In genomic region chr9:72431036-72431435, GRCh38 we compare ENCODE assay signal across 19 cellular contexts.
DNase-seq lines count a peak whose midpoint lies in the region; ATAC-seq, FAIRE-seq and TF ChIP-seq lines count a peak whose summit lies in the region.
"Had no signal": no experiment of that assay in that cellular context is flagged by ENCODE, and none has a peak within 500 bp of the region (broad histone marks: within the 10 kb centered on the region; RNA-seq: fewer than 3 reads in every experiment).

No MANE protein-coding gene starts in this region.

- no peak overlapping the region for H2BK15ac ChIP-seq in IMR-90 (ENCODE audit: low read depth, low read length)

- no TSS peak for BruUV-seq in IMR-90 (replicated peaks; lab: Mats Ljungman, UMichigan)

- no peak overlapping the region for H3K27ac Mint-ChIP-seq in stimulated activated effector memory CD8-positive, alpha-beta T cell treated with anti-CD3 and anti-CD28 coated beads, Interleukin-12 subunit alpha, Interleukin-12 subunit beta, amount 100 ng/mL, for 72 hours
- no peak overlapping the region for H3K27ac Mint-ChIP-seq in stimulated activated naive CD8-positive, alpha-beta T cell treated with anti-CD3 and anti-CD28 coated beads, Interleukin-15, amount 100 ng/mL, for 72 hours
- H3K27ac Mint-ChIP-seq: B cell; CD8-positive, alpha-beta T cell had no signal

- no peak overlapping the region for H2BK20ac ChIP-seq in IMR-90 (ENCODE audit: low read depth, low read length)

- peak overlapping the region; percentile 4 to 8; a peak in 1 of 6 replicates for H3K27ac ChIP-seq in A549
- H3K27ac ChIP-seq in IMR-90 (ENCODE audit: insufficient read depth, low read length) = no peak overlapping the region
- H3K27ac ChIP-seq: BLaER1 treated with 17β-estradiol and CSF1 and Interleukin-3, amounts not matched to agents 10 nM and 100 nM had no signal

- H3K56ac ChIP-seq in IMR-90 (ENCODE audit: extremely low read depth, insufficient read depth, low read length) = no peak overlapping the region

- WGBS in A549 (ENCODE audit: missing lambda C conversion rate) = 91% methylated on average over 4 of the region's 4 CpGs
- WGBS in IMR-90 (ENCODE audit: extremely low coverage in 2 of 2, insufficient read length in 1 of 2), 2 experiments = no CpG with 5 or more reads among the region's 4 CpGs

- TF ChIP-seq RAD21 in A549 (conservative IDR thresholded peaks at IDR 0.05 in 1 of 2, IDR thresholded peaks at IDR 0.05 in 1 of 2) (no peak), IMR-90 (IDR thresholded peaks at IDR 0.05; ENCODE audit: low read length) (no peak)

- H2AK5ac ChIP-seq in IMR-90 (ENCODE audit: low read depth, low read length) = no peak overlapping the region

- dilution Hi-C loops in IMR-90 (cut with HindIII; ENCODE audit: low sequenced_read_pairs, unreplicated experiment) = no loop called here

- POLR2A ChIA-PET in A549 (lab: Yijun Ruan, JAX) (no interaction called here), IMR-90 (lab: Charles Lee; ENCODE audit: unreplicated experiment) (no interaction called here)

- no peak overlapping the region for H4K91ac ChIP-seq in IMR-90 (ENCODE audit: insufficient read depth, low read depth, low read length)

- H3K4me2 ChIP-seq in A549 (no peak overlapping the region), IMR-90 (ENCODE audit: low read depth, low read length) (no peak overlapping the region)
- H3K4me2 ChIP-seq: BLaER1 treated with 17β-estradiol and CSF1 and Interleukin-3, amounts not matched to agents 10 nM and 100 nM had no signal

- H3K4me1 ChIP-seq in A549 = peaks cover 13% of the 10 kb centered on the region
- peaks cover 4% of the 10 kb centered on the region; the same call in 1 of the 2 replicates for H3K4me1 ChIP-seq in IMR-90 (ENCODE audit: control insufficient read depth, insufficient read depth, low read length)

- H3K36me3 Mint-ChIP-seq in stimulated activated effector memory CD8-positive, alpha-beta T cell treated with anti-CD3 and anti-CD28 coated beads, Interleukin-12 subunit alpha, Interleukin-12 subunit beta, amount 100 ng/mL, for 72 hours = no peaks in the 10 kb centered on the region
- H3K36me3 Mint-ChIP-seq: CD8-positive, alpha-beta T cell had no signal

- CTCF ChIA-PET in A549 (lab: Yijun Ruan, JAX) = interaction anchor here (1.2 to 1.6 kb wide), 2 partner anchors 10 to 161 kb away, joined by 3 read pairs; no protein-coding TSS in a partner anchor
- CTCF ChIA-PET in IMR-90 (lab: Yijun Ruan, JAX) = interaction anchor here (0.6 kb wide), 1 partner anchor 35 kb away, joined by 6 read pairs; no protein-coding TSS in a partner anchor

- H3K4me3 Mint-ChIP-seq in stimulated activated effector memory CD8-positive, alpha-beta T cell treated with anti-CD3 and anti-CD28 coated beads, Interleukin-12 subunit alpha, Interleukin-12 subunit beta, amount 100 ng/mL, for 72 hours = no peak overlapping the region
- no peak overlapping the region for H3K4me3 Mint-ChIP-seq in stimulated activated naive CD8-positive, alpha-beta T cell treated with anti-CD3 and anti-CD28 coated beads, Interleukin-15, amount 100 ng/mL, for 72 hours
- H3K4me3 Mint-ChIP-seq: B cell; CD8-positive, alpha-beta T cell had no signal

- intact Hi-C loops in IMR-90 (cut with micrococcal nuclease) = no loop called here

- no peaks in the 10 kb centered on the region for H3K4me1 Mint-ChIP-seq in stimulated activated effector memory CD8-positive, alpha-beta T cell treated with anti-CD3 and anti-CD28 coated beads, Interleukin-12 subunit alpha, Interleukin-12 subunit beta, amount 100 ng/mL, for 72 hours
- H3K4me1 Mint-ChIP-seq in stimulated activated naive CD8-positive, alpha-beta T cell treated with anti-CD3 and anti-CD28 coated beads, Interleukin-15, amount 100 ng/mL, for 72 hours = no peaks in the 10 kb centered on the region
- H3K4me1 Mint-ChIP-seq: B cell had no signal

- no peak overlapping the region for H3K9ac ChIP-seq in IMR-90 (ENCODE audit: low read depth, low read length)
- H3K9ac ChIP-seq: BLaER1 treated with 17β-estradiol and CSF1 and Interleukin-3, amounts not matched to agents 10 nM and 100 nM had no signal

- H3K79me1 ChIP-seq in IMR-90 (ENCODE audit: low read depth in 1 of 2, low read length in 2 of 2) = no peaks in the 10 kb centered on the region

- 0 out of 2 replicates have a peak overlapping the region, but pooled peaks have one; percentile 14 for H3K14ac ChIP-seq in IMR-90 (replicated peaks; ENCODE audit: low read depth, low read length)

- no peak for ATAC-seq in A549
- no peak for ATAC-seq in IMR-90 (ENCODE audit: low read depth)
- ATAC-seq in stimulated activated effector memory CD8-positive, alpha-beta T cell treated with anti-CD3 and anti-CD28 coated beads, Interleukin-12 subunit alpha, Interleukin-12 subunit beta, amount 100 ng/mL, for 72 hours = no peak
- ATAC-seq in stimulated activated naive CD8-positive, alpha-beta T cell treated with anti-CD3 and anti-CD28 coated beads, Interleukin-15, amount 100 ng/mL, for 72 hours = no peak
- ATAC-seq: CD8-positive, alpha-beta T cell had no signal

- no peaks in the 10 kb centered on the region for H4K20me1 ChIP-seq in IMR-90 (ENCODE audit: insufficient read depth, low read length)
- H4K20me1 ChIP-seq: BLaER1 treated with 17β-estradiol and CSF1 and Interleukin-3, amounts not matched to agents 10 nM and 100 nM had no signal

- no peak overlapping the region for H2BK5ac ChIP-seq in IMR-90 (ENCODE audit: low read depth, low read length, poor library complexity, severe bottlenecking)

- no peak for DNase-seq in A549 (ENCODE audit: low read depth in 1 of 2, low spot score in 1 of 2)
- DNase-seq in IMR-90 = no peak
- peak; percentile 81 for DNase-seq in amniotic epithelial cell (ENCODE audit: low read depth)
- DNase-seq in fibroblast of villous mesenchyme (ENCODE audit: low read depth) = peak; percentile 12
- no peak for DNase-seq in KG1 (lab: John Stamatoyannopoulos, UW)
- no peak for DNase-seq in GM19240 (ENCODE audit: insufficient read length, low spot score)
- DNase-seq in stimulated activated effector memory CD8-positive, alpha-beta T cell treated with anti-CD3 and anti-CD28 coated beads, Interleukin-12 subunit alpha, Interleukin-12 subunit beta, amount 100 ng/mL, for 72 hours (ENCODE audit: low spot score in 2 of 2) = no peak
- DNase-seq in stimulated activated naive CD8-positive, alpha-beta T cell treated with anti-CD3 and anti-CD28 coated beads, Interleukin-15, amount 100 ng/mL, for 72 hours = no peak
- DNase-seq: 8988T; CD8-positive, alpha-beta T cell; COR-L47; GOT3; H7; KBM-7 had no signal

- H3K27me3 Mint-ChIP-seq in stimulated activated naive CD8-positive, alpha-beta T cell treated with anti-CD3 and anti-CD28 coated beads, Interleukin-15, amount 100 ng/mL, for 72 hours = peaks cover 15% of the 10 kb centered on the region

- no peak overlapping the region for H2AK9ac ChIP-seq in IMR-90 (replicated peaks; ENCODE audit: low read depth, low read length, poor library complexity)

- in situ Hi-C loops in IMR-90 (cut with MboI; ENCODE audit: low sequenced_read_pairs) = no loop called here

- no peaks in the 10 kb centered on the region for H3K27me3 ChIP-seq in IMR-90 (ENCODE audit: control insufficient read depth, insufficient read depth, low read length)
- H3K27me3 ChIP-seq: BLaER1 treated with 17β-estradiol and CSF1 and Interleukin-3, amounts not matched to agents 10 nM and 100 nM had no signal

- no peak overlapping the region for H3K4ac ChIP-seq in IMR-90 (ENCODE audit: low read depth, low read length)

- TF ChIP-seq EP300 in A549 (IDR thresholded peaks at IDR 0.05) = no peak

- no peak overlapping the region for H4K5ac ChIP-seq in IMR-90 (ENCODE audit: low read depth, low read length)

- H3K4me3 ChIP-seq in A549 (no peak overlapping the region), IMR-90 (ENCODE audit: insufficient read depth, low read depth, low read length) (no peak overlapping the region), fibroblast of villous mesenchyme (ENCODE audit: low read depth, low read length) (no peak overlapping the region)
- H3K4me3 ChIP-seq: BLaER1 treated with 17β-estradiol and CSF1 and Interleukin-3, amounts not matched to agents 10 nM and 100 nM had no signal

- TF ChIP-seq CTCF in A549 (IDR thresholded peaks at IDR 0.05) (no peak), IMR-90 (conservative IDR thresholded peaks at IDR 0.05; ENCODE audit: low read depth, low read length) (no peak), fibroblast of villous mesenchyme (IDR thresholded peaks at IDR 0.05; ENCODE audit: insufficient read depth, low read depth, low read length) (no peak)

- no peaks in the 10 kb centered on the region for H3K9me3 ChIP-seq in A549
- H3K9me3 ChIP-seq in IMR-90 (ENCODE audit: control insufficient read depth, insufficient read depth, low read length) = no peaks in the 10 kb centered on the region
- H3K9me3 ChIP-seq: BLaER1 treated with 17β-estradiol and CSF1 and Interleukin-3, amounts not matched to agents 10 nM and 100 nM had no signal

- TF ChIP-seq POLR2A in A549 (IDR thresholded peaks at IDR 0.05; ENCODE audit: low read length) = no peak
- TF ChIP-seq POLR2A in IMR-90 (IDR thresholded peaks at IDR 0.05; ENCODE audit: low read depth, low read length) = no peak

- no peak overlapping the region for H4K8ac ChIP-seq in IMR-90 (ENCODE audit: low read depth in 2 of 2, low read length in 2 of 2)

- no peaks in the 10 kb centered on the region for H3K9me3 Mint-ChIP-seq in stimulated activated effector memory CD8-positive, alpha-beta T cell treated with anti-CD3 and anti-CD28 coated beads, Interleukin-12 subunit alpha, Interleukin-12 subunit beta, amount 100 ng/mL, for 72 hours
- no peaks in the 10 kb centered on the region for H3K9me3 Mint-ChIP-seq in stimulated activated naive CD8-positive, alpha-beta T cell treated with anti-CD3 and anti-CD28 coated beads, Interleukin-15, amount 100 ng/mL, for 72 hours
- H3K9me3 Mint-ChIP-seq: CD8-positive, alpha-beta T cell had no signal

- no peaks in the 10 kb centered on the region for H3K9me1 ChIP-seq in IMR-90 (ENCODE audit: insufficient read depth, low read length)

- H3K18ac ChIP-seq in IMR-90 (ENCODE audit: low read depth, low read length) = no peak overlapping the region

- H3K23ac ChIP-seq in IMR-90 (ENCODE audit: low read depth, low read length) = no peak overlapping the region

- H2AFZ ChIP-seq in IMR-90 (replicated peaks; ENCODE audit: low read length, poor library complexity) = no peak overlapping the region

- FAIRE-seq in A549 (lab: Jason Lieb, UNC) = peak; percentile 7
- FAIRE-seq: D721Med, G401.6, GM12891 had no signal

- no peaks in the 10 kb centered on the region for H3K36me3 ChIP-seq in IMR-90 (ENCODE audit: control insufficient read depth, insufficient read depth, low read length)
- H3K36me3 ChIP-seq: BLaER1 treated with 17β-estradiol and CSF1 and Interleukin-3, amounts not matched to agents 10 nM and 100 nM had no signal

- H2BK120ac ChIP-seq in IMR-90 (ENCODE audit: low read depth, low read length) = peak overlapping the region; percentile 33; the same call in 1 of the 2 replicates

TF ChIP-seq in A549, 52 proteins besides CTCF, POLR2A, EP300 and RAD21 (continues in another document):
- TF ChIP-seq GATA3 (IDR thresholded peaks at IDR 0.05; ENCODE audit: borderline replicate concordance) (no peak), ZNF302 (CRISPR knock-in tag; IDR thresholded peaks at IDR 0.05) (no peak), JUNB (IDR thresholded peaks at IDR 0.05) (no peak)

TF ChIP-seq in IMR-90, 13 proteins besides CTCF, POLR2A, EP300 and RAD21 (continues in another document):
- TF ChIP-seq SMC3 (IDR thresholded peaks at IDR 0.05; ENCODE audit: low read depth, low read length) (no peak), RCOR1 (IDR thresholded peaks at IDR 0.05; ENCODE audit: insufficient replicate concordance, low read length) (no peak), MAZ (IDR thresholded peaks at IDR 0.05; ENCODE audit: borderline replicate concordance, low read depth, low read length) (no peak)

Comparison
In these comparisons a context has a peak if more than half of its experiments do, and no peak if none do; other contexts are left out.
1. DNase-seq: peak in amniotic epithelial cell (single experiment) and fibroblast of villous mesenchyme (single experiment); none in A549 (0 of 2), IMR-90 (single experiment), KG1 (single experiment), GM19240 (single experiment), stimulated activated effector memory CD8-positive, alpha-beta T cell treated with anti-CD3 and anti-CD28 coated beads, Interleukin-12 subunit alpha, Interleukin-12 subunit beta, amount 100 ng/mL, for 72 hours (0 of 2) and stimulated activated naive CD8-positive, alpha-beta T cell treated with anti-CD3 and anti-CD28 coated beads, Interleukin-15, amount 100 ng/mL, for 72 hours (0 of 2).